Comparison of ENCODE assay signal across 9 cellular contexts in genomic region chr2:68366083-68366560, GRCh38. TPM values are rescaled to one million over a fixed set of nuclear protein-coding genes. Genes with fewer than 3 reads are reported as not detected.
DNase-seq lines count a peak whose midpoint lies in the region; ATAC-seq and TF ChIP-seq lines count a peak whose summit lies in the region.
"Had no signal": no experiment of that assay in that cellular context is flagged by ENCODE, and none has a peak within 500 bp of the region (broad histone marks: within the 10 kb centered on the region; RNA-seq: fewer than 3 reads in every experiment).

No MANE protein-coding gene starts in this region.

- H3K9me3 ChIP-seq in SU-DHL-6 (ENCODE audit: insufficient read depth, low read length) (no peaks in the 10 kb centered on the region), gastrocnemius medialis (no peaks in the 10 kb centered on the region), prostate gland (no peaks in the 10 kb centered on the region)

- peak overlapping the region; percentile 5 for H2AFZ ChIP-seq in SU-DHL-6 (ENCODE audit: low read depth, low read length, severe bottlenecking)

- H3K4me3 ChIP-seq in SU-DHL-6 (ENCODE audit: insufficient read depth, low read length, poor library complexity, severe bottlenecking) (peak overlapping the region; percentile 60), rectal smooth muscle tissue (ENCODE audit: low read length) (peak overlapping the region; percentile 36), gastrocnemius medialis (peak overlapping the region in 1 of 4 donors; percentile 30), prostate gland (no peak overlapping the region)

- H3K36me3 ChIP-seq in SU-DHL-6 (ENCODE audit: low read length) (0 out of 2 replicates have a peak, but pooled peaks cover 8% of the 10 kb centered on the region), rectal smooth muscle tissue (ENCODE audit: control insufficient read depth, insufficient read depth, low read length) (no peaks in the 10 kb centered on the region), gastrocnemius medialis (no peaks in the 10 kb centered on the region), prostate gland (no peaks in the 10 kb centered on the region)

- no peaks in the 10 kb centered on the region for H4K20me1 ChIP-seq in SU-DHL-6 (ENCODE audit: low read depth, low read length)

- in situ Hi-C loops in gastrocnemius medialis (cut with MboI; ENCODE audit: low sequenced_read_pairs in 4 of 4) = loop anchor here in 2 of 4 donors (10.0 kb wide), 1 partner anchor 79 kb away; no protein-coding TSS in a partner anchor

- ATAC-seq in GM18867 (IDR thresholded peaks at IDR 0.05; ENCODE audit: unreplicated experiment) (peak; percentile 39), HG02759 (IDR thresholded peaks at IDR 0.05; ENCODE audit: unreplicated experiment) (peak; percentile 36), foreskin keratinocyte (no peak), gastrocnemius medialis (no peak)

- peak overlapping the region; percentile 85 for H3K4me2 ChIP-seq in SU-DHL-6 (ENCODE audit: low read depth, low read length, poor library complexity, severe bottlenecking)

- TF ChIP-seq POLR2A in gastrocnemius medialis (IDR thresholded peaks at IDR 0.05) (no peak), prostate gland (IDR thresholded peaks at IDR 0.05) (no peak)

- WGBS in prostate gland = 87% methylated on average over 4 of the region's 4 CpGs

- H3F3A ChIP-seq in SU-DHL-6 (ENCODE audit: insufficient read depth) = peaks cover 26% of the 10 kb centered on the region; the same call in 1 of the 2 replicates

- TF ChIP-seq CTCF in SU-DHL-6 (IDR thresholded peaks at IDR 0.05; ENCODE audit: insufficient read depth, low read length, poor library complexity, severe bottlenecking) (no peak), foreskin keratinocyte (conservative IDR thresholded peaks at IDR 0.05) (no peak), gastrocnemius medialis (IDR thresholded peaks at IDR 0.05 in 4 of 5, conservative IDR thresholded peaks at IDR 0.05 in 1 of 5) (no peak), prostate gland (IDR thresholded peaks at IDR 0.05) (no peak)

- H3K27me3 ChIP-seq in SU-DHL-6 (ENCODE audit: low read length) = no peaks in the 10 kb centered on the region
- H3K27me3 ChIP-seq in rectal smooth muscle tissue (ENCODE audit: control insufficient read depth, insufficient read depth, low read length) = no peaks in the 10 kb centered on the region
- peaks cover 2% of the 10 kb centered on the region for H3K27me3 ChIP-seq in foreskin keratinocyte
- no peaks in the 10 kb centered on the region for H3K27me3 ChIP-seq in gastrocnemius medialis
- H3K27me3 ChIP-seq in prostate gland (replicated peaks; ENCODE audit: insufficient read depth) = no peaks in the 10 kb centered on the region

- no peak for DNase-seq in foreskin keratinocyte
- DNase-seq in gastrocnemius medialis = no peak
- DNase-seq in prostate gland (ENCODE audit: low spot score) = no peak
- DNase-seq in activated CD8-positive, alpha-beta memory T cell treated with anti-CD3 and anti-CD28 coated beads, Interleukin-2, amount 50 U/mL, for 48 hours = no peak

- peak overlapping the region; percentile 84 for H3K27ac ChIP-seq in SU-DHL-6 (ENCODE audit: low read depth, low read length)
- no peak overlapping the region for H3K27ac ChIP-seq in rectal smooth muscle tissue (ENCODE audit: low read depth, low read length)
- H3K27ac ChIP-seq in foreskin keratinocyte = no peak overlapping the region
- no peak overlapping the region for H3K27ac ChIP-seq in gastrocnemius medialis
- H3K27ac ChIP-seq in prostate gland = no peak overlapping the region
- H3K27ac ChIP-seq: VCaP had no signal

- intact Hi-C loops in gastrocnemius medialis (cut with DNase I; ENCODE audit: low total_unique reads) = no loop called here
- intact Hi-C loops in prostate gland (cut with DNase I) = no loop called here

- H3K4me1 ChIP-seq in rectal smooth muscle tissue (ENCODE audit: control insufficient read depth, insufficient read depth, low read length) (peaks cover 12% of the 10 kb centered on the region), foreskin keratinocyte (peaks cover 7% of the 10 kb centered on the region), gastrocnemius medialis (no peaks in the 10 kb centered on the region), prostate gland (replicated peaks) (no peaks in the 10 kb centered on the region)

- peaks cover 70% of the 10 kb centered on the region for H3K79me2 ChIP-seq in SU-DHL-6 (ENCODE audit: insufficient read depth, low read length)

- no peaks in the 10 kb centered on the region for H3K9me2 ChIP-seq in SU-DHL-6 (replicated peaks; ENCODE audit: insufficient read depth, low read length)

- H3K9ac ChIP-seq in SU-DHL-6 (ENCODE audit: low read length) = peak overlapping the region; percentile 74
- H3K9ac ChIP-seq in rectal smooth muscle tissue (ENCODE audit: low read length) = no peak overlapping the region

RNA-seq across cellular contexts. Expression of gene PLEK, which starts 1.0 kb away (rescaled TPM):
- total RNA-seq in foreskin keratinocyte (not detected in 2 replicates), gastrocnemius medialis (1 to 10 TPM in 3 of 4 donors, under 1 TPM in 1; 0.68 to 4.7 (median 2.2) TPM), prostate gland (1 to 10 TPM in 1 of 2 donors, under 1 TPM in 1; 0.59 to 2.1 TPM)
- not detected in 2 replicates for polyA plus RNA-seq in foreskin keratinocyte

RNA-seq across cellular contexts. Expression of gene CNRIP1, which starts 46.4 kb away (rescaled TPM):
- total RNA-seq in foreskin keratinocyte (0.11 TPM in 1 of 2 replicates, not detected in the other), gastrocnemius medialis (1 to 10 TPM; 4.7 to 7.6 (median 6.5) TPM), prostate gland (10 to 100 TPM in 1 of 2 donors, 1 to 10 TPM in 1; 3.6 to 16.5 TPM)
- 0.03 and 0.17 TPM in 2 replicates for polyA plus RNA-seq in foreskin keratinocyte

Comparison
In these comparisons a context has a peak if more than half of its experiments do, and no peak if none do; other contexts are left out.
1. ATAC-seq: peak in GM18867 (single experiment) and HG02759 (single experiment); none in foreskin keratinocyte (single experiment) and gastrocnemius medialis (0 of 2).
2. H3K4me3 ChIP-seq: peak in SU-DHL-6 (single experiment) and rectal smooth muscle tissue (single experiment); none in prostate gland (0 of 2).